ENCODE assay signal across 1 cellular context in genomic region chr17:76153640-76154039, GRCh38.
TF ChIP-seq lines count a peak whose summit lies in the region.

No MANE protein-coding gene starts in this region.

TF ChIP-seq in HEK293, 187 proteins besides CTCF, POLR2A, EP300 and RAD21 (continued from another document):
- TF ChIP-seq ZNF596 (tag by site-specific recombination; IDR thresholded peaks at IDR 0.05) (no peak), SP2 (tag by site-specific recombination; IDR thresholded peaks at IDR 0.05) (no peak), ZSCAN30 (tag by site-specific recombination; IDR thresholded peaks at IDR 0.05) (no peak), ZNF830 (tag by site-specific recombination; IDR thresholded peaks at IDR 0.05; ENCODE audit: low read depth) (no peak), ZNF112 (tag by site-specific recombination; IDR thresholded peaks at IDR 0.05) (no peak), ZFP37 (tag by site-specific recombination; IDR thresholded peaks at IDR 0.05) (no peak), BCL11B (tag by site-specific recombination; IDR thresholded peaks at IDR 0.05; ENCODE audit: low read depth) (no peak), ZSCAN23 (tag by site-specific recombination; IDR thresholded peaks at IDR 0.05) (no peak), INSM2 (tag by site-specific recombination; IDR thresholded peaks at IDR 0.05) (no peak), ZNF146 (tag by site-specific recombination; IDR thresholded peaks at IDR 0.05) (no peak), ZNF785 (tag by site-specific recombination; IDR thresholded peaks at IDR 0.05) (no peak), KLF10 (tag by site-specific recombination; IDR thresholded peaks at IDR 0.05) (no peak), ZNF398 (tag by site-specific recombination; IDR thresholded peaks at IDR 0.05) (no peak), REST (tag by site-specific recombination; IDR thresholded peaks at IDR 0.05) (no peak)
